Comparison of ENCODE assay signal across 28 cellular contexts in genomic region chr12:79262938-79263337, GRCh38.
A peak's percentile ranks its signal among the peaks of the same experiment; 100 is the strongest.
DNase-seq lines count a peak whose midpoint lies in the region; ATAC-seq and TF ChIP-seq lines count a peak whose summit lies in the region.
"Had no signal": no experiment of that assay in that cellular context is flagged by ENCODE, and none has a peak within 500 bp of the region (broad histone marks: within the 10 kb centered on the region; RNA-seq: fewer than 3 reads in every experiment).

No MANE protein-coding gene starts in this region.

- H3K36me3 Mint-ChIP-seq in CD4-positive, alpha-beta memory T cell = no peaks in the 10 kb centered on the region
- H3K36me3 Mint-ChIP-seq: activated CD4-positive, alpha-beta memory T cell treated with anti-CD3 and anti-CD28 coated beads for 36 hours; activated naive CD8-positive, alpha-beta T cell treated with anti-CD3 and anti-CD28 coated beads for 36 hours; IgD-negative memory B cell; memory B cell; stimulated activated naive B cell treated with anti-CD40 and anti-IgM and Interleukin-4, amounts not matched to agents 10 μg/mL and 1 μg/mL and 100 μg/mL, for 72 hours had no signal

- no peak overlapping the region for H4K8ac ChIP-seq in mesenchymal stem cell (ENCODE audit: low read length)

- H2BK15ac ChIP-seq in mesenchymal stem cell (ENCODE audit: low read depth, poor library complexity, severe bottlenecking) = no peak overlapping the region

- H3F3A ChIP-seq in GM23248 (ENCODE audit: insufficient read depth) (no peaks in the 10 kb centered on the region), PC-9 (ENCODE audit: insufficient read depth, low read depth) (no peaks in the 10 kb centered on the region)

- no peak overlapping the region for H2AK5ac ChIP-seq in mesenchymal stem cell (ENCODE audit: low read length, severe bottlenecking)

- POLR2A ChIA-PET in PC-9 (lab: Charles Lee; ENCODE audit: unreplicated experiment) = no interaction called here
- POLR2A ChIA-PET in CD4-positive, alpha-beta memory T cell (lab: Charles Lee; ENCODE audit: partially characterized antibody) = no interaction called here

- H3K27ac Mint-ChIP-seq in CD4-positive, alpha-beta memory T cell = no peak overlapping the region
- H3K27ac Mint-ChIP-seq: activated CD4-positive, alpha-beta memory T cell treated with anti-CD3 and anti-CD28 coated beads for 36 hours; activated naive CD8-positive, alpha-beta T cell treated with anti-CD3 and anti-CD28 coated beads for 36 hours; activated T-helper 2 cell treated with anti-CD3 and anti-CD28 coated beads, Interferon-gamma antibody, Interleukin-2, Interleukin-4, amounts not matched to agents 10 μg/mL and 5 μg/mL and 100 μg/mL, durations not matched to agents 14 hours and 24 hours and 36 hours; effector memory CD8-positive, alpha-beta T cell; IgD-negative memory B cell; memory B cell; stimulated activated naive B cell treated with anti-CD40 and anti-IgM and Interleukin-4, amounts not matched to agents 10 μg/mL and 1 μg/mL and 100 μg/mL, for 72 hours had no signal

- intact Hi-C loops in PC-9 (cut with micrococcal nuclease; ENCODE audit: unreplicated experiment) = no loop called here
- intact Hi-C loops in CD4-positive, alpha-beta memory T cell (cut with micrococcal nuclease) = no loop called here

- H3K36me3 ChIP-seq in GM23248 (ENCODE audit: low read depth) (no peaks in the 10 kb centered on the region), PC-9 (ENCODE audit: low read depth) (no peaks in the 10 kb centered on the region), mesenchymal stem cell (ENCODE audit: control insufficient read depth in 1 of 2, insufficient read depth in 2 of 2, low read depth in 1 of 2, low read length in 2 of 2) (no peaks in the 10 kb centered on the region)
- H3K36me3 ChIP-seq in CD4-positive, alpha-beta memory T cell (ENCODE audit: insufficient read depth, low read length) = no peaks in the 10 kb centered on the region
- H3K36me3 ChIP-seq: brain microvascular endothelial cell, colonic mucosa, esophagus muscularis mucosa had no signal

- H3K27ac ChIP-seq in GM23248 = no peak overlapping the region
- no peak overlapping the region for H3K27ac ChIP-seq in PC-9
- H3K27ac ChIP-seq in mesenchymal stem cell (ENCODE audit: low read length, poor library complexity, severe bottlenecking) = no peak overlapping the region
- no peak overlapping the region for H3K27ac ChIP-seq in CD4-positive, alpha-beta memory T cell (ENCODE audit: low read depth, low read length)
- H3K27ac ChIP-seq: BLaER1 treated with 17β-estradiol and CSF1 and Interleukin-3, amounts not matched to agents 10 nM and 100 nM; brain microvascular endothelial cell; colonic mucosa; esophagus muscularis mucosa had no signal

- no TSS peak for BruUV-seq in PC-9 (replicated peaks; lab: Mats Ljungman, UMichigan)

- peaks cover 6% of the 10 kb centered on the region; the same call in 1 of the 2 replicates for H3K4me1 ChIP-seq in GM23248 (ENCODE audit: insufficient read depth)
- no peaks in the 10 kb centered on the region for H3K4me1 ChIP-seq in PC-9 (replicated peaks; ENCODE audit: insufficient read depth)
- H3K4me1 ChIP-seq in mesenchymal stem cell (ENCODE audit: control insufficient read depth, insufficient read depth, low read depth, low read length) = peaks cover 2% of the 10 kb centered on the region
- H3K4me1 ChIP-seq in CD4-positive, alpha-beta memory T cell (ENCODE audit: insufficient read depth, low read length) = no peaks in the 10 kb centered on the region
- H3K4me1 ChIP-seq: colonic mucosa, esophagus muscularis mucosa had no signal

- H3K9me3 ChIP-seq in GM23248 (ENCODE audit: low read depth) (no peaks in the 10 kb centered on the region), PC-9 (ENCODE audit: insufficient read depth, low read depth) (no peaks in the 10 kb centered on the region), mesenchymal stem cell (ENCODE audit: control insufficient read depth, low read length) (no peaks in the 10 kb centered on the region)
- H3K9me3 ChIP-seq in CD4-positive, alpha-beta memory T cell (ENCODE audit: control insufficient read depth in 1 of 2, low read length in 2 of 2) = no peaks in the 10 kb centered on the region
- H3K9me3 ChIP-seq: BLaER1 treated with 17β-estradiol and CSF1 and Interleukin-3, amounts not matched to agents 10 nM and 100 nM; colonic mucosa; esophagus muscularis mucosa had no signal

- no peak for ATAC-seq in HG03520 (IDR thresholded peaks at IDR 0.05; ENCODE audit: unreplicated experiment)
- ATAC-seq: activated CD4-positive, CD25-positive, alpha-beta regulatory T cell treated with anti-CD3 and anti-CD28 coated beads, Interleukin-2, amount 50 U/mL, for 24 hours; effector memory CD8-positive, alpha-beta T cell; left cardiac atrium; stimulated activated naive B cell treated with anti-CD40 and anti-IgM and Interleukin-4, amounts not matched to agents 10 μg/mL and 1 μg/mL and 100 μg/mL, for 72 hours had no signal

- no peaks in the 10 kb centered on the region for H3K79me1 ChIP-seq in mesenchymal stem cell (replicated peaks; ENCODE audit: low read length, poor library complexity, severe bottlenecking)

- H4K91ac ChIP-seq in mesenchymal stem cell (ENCODE audit: low read length) = no peak overlapping the region

- H3K4me2 ChIP-seq in GM23248 (ENCODE audit: unreplicated experiment) (no peak overlapping the region), PC-9 (no peak overlapping the region), mesenchymal stem cell (ENCODE audit: low read length, poor library complexity, severe bottlenecking) (no peak overlapping the region)
- H3K4me2 ChIP-seq: BLaER1 treated with 17β-estradiol and CSF1 and Interleukin-3, amounts not matched to agents 10 nM and 100 nM had no signal

- H2BK120ac ChIP-seq in mesenchymal stem cell (ENCODE audit: low read depth, low read length) = no peak overlapping the region

- H3K18ac ChIP-seq in mesenchymal stem cell (ENCODE audit: low read depth in 1 of 2, low read length in 2 of 2) = no peak overlapping the region

- no peak overlapping the region for H3K4ac ChIP-seq in mesenchymal stem cell (ENCODE audit: low read depth in 1 of 2, low read length in 2 of 2)

- no peak overlapping the region for H3K4me3 Mint-ChIP-seq in CD4-positive, alpha-beta memory T cell
- H3K4me3 Mint-ChIP-seq: activated CD4-positive, alpha-beta memory T cell treated with anti-CD3 and anti-CD28 coated beads for 36 hours; activated naive CD8-positive, alpha-beta T cell treated with anti-CD3 and anti-CD28 coated beads for 36 hours; effector memory CD8-positive, alpha-beta T cell; IgD-negative memory B cell; memory B cell; stimulated activated naive B cell treated with anti-CD40 and anti-IgM and Interleukin-4, amounts not matched to agents 10 μg/mL and 1 μg/mL and 100 μg/mL, for 72 hours had no signal

- H3K4me3 ChIP-seq in GM23248 = no peak overlapping the region
- no peak overlapping the region for H3K4me3 ChIP-seq in PC-9
- H3K4me3 ChIP-seq in astrocyte of the spinal cord (ENCODE audit: low read depth, low read length) = no peak overlapping the region
- H3K4me3 ChIP-seq in mesenchymal stem cell (ENCODE audit: insufficient read depth in 1 of 2, low read depth in 1 of 2, low read length in 2 of 2) = no peak overlapping the region
- no peak overlapping the region for H3K4me3 ChIP-seq in CD4-positive, alpha-beta memory T cell (ENCODE audit: low read length in 2 of 2)
- H3K4me3 ChIP-seq: BLaER1 treated with 17β-estradiol and CSF1 and Interleukin-3, amounts not matched to agents 10 nM and 100 nM; colonic mucosa; esophagus muscularis mucosa had no signal

- DNase-seq in GM23248 (peak; percentile 49), PC-9 (no peak), astrocyte of the spinal cord (ENCODE audit: low read depth, low spot score) (peak; percentile 36), islet precursor cell (peak; percentile 64), Ammon's horn (ENCODE audit: low spot score) (no peak), mesenchymal stem cell (no peak)
- no peak for DNase-seq in CD4-positive, alpha-beta memory T cell
- DNase-seq: ACHN; activated CD4-positive, alpha-beta memory T cell treated with anti-CD3 and anti-CD28 coated beads for 36 hours; activated naive CD8-positive, alpha-beta T cell treated with anti-CD3 and anti-CD28 coated beads for 36 hours; brain microvascular endothelial cell; colonic mucosa; effector memory CD8-positive, alpha-beta T cell; left cardiac atrium; NCI-H1417; NCI-H2081; NCI-H446 treated with DMSO at 0.1 percent for 48 hours; nucleus accumbens; OCI-M1; SIG-M5; stimulated activated naive B cell treated with anti-CD40 and anti-IgM and Interleukin-4, amounts not matched to agents 10 μg/mL and 1 μg/mL and 100 μg/mL, for 72 hours had no signal

- H3K9ac ChIP-seq in GM23248 (no peak overlapping the region), mesenchymal stem cell (ENCODE audit: low read length) (no peak overlapping the region)
- H3K9ac ChIP-seq: BLaER1 treated with 17β-estradiol and CSF1 and Interleukin-3, amounts not matched to agents 10 nM and 100 nM had no signal

- H3K4me1 Mint-ChIP-seq in CD4-positive, alpha-beta memory T cell = no peaks in the 10 kb centered on the region
- H3K4me1 Mint-ChIP-seq: activated naive CD8-positive, alpha-beta T cell treated with anti-CD3 and anti-CD28 coated beads for 36 hours; IgD-negative memory B cell; memory B cell; stimulated activated naive B cell treated with anti-CD40 and anti-IgM and Interleukin-4, amounts not matched to agents 10 μg/mL and 1 μg/mL and 100 μg/mL, for 72 hours had no signal

- H3K9me3 Mint-ChIP-seq in CD4-positive, alpha-beta memory T cell = no peaks in the 10 kb centered on the region
- H3K9me3 Mint-ChIP-seq: activated CD4-positive, alpha-beta memory T cell treated with anti-CD3 and anti-CD28 coated beads for 36 hours; activated naive CD8-positive, alpha-beta T cell treated with anti-CD3 and anti-CD28 coated beads for 36 hours; activated T-helper 2 cell treated with anti-CD3 and anti-CD28 coated beads, Interferon-gamma antibody, Interleukin-2, Interleukin-4, amounts not matched to agents 10 μg/mL and 5 μg/mL and 100 μg/mL, durations not matched to agents 14 hours and 24 hours and 36 hours; IgD-negative memory B cell; memory B cell; stimulated activated naive B cell treated with anti-CD40 and anti-IgM and Interleukin-4, amounts not matched to agents 10 μg/mL and 1 μg/mL and 100 μg/mL, for 72 hours had no signal

- WGBS in GM23248 (ENCODE audit: low coverage in 1 of 2, low lambda C conversion rate in 2 of 2, missing lambda C conversion rate in 2 of 2), 2 experiments = 32 to 38% methylated on average over 3 of the region's 3 CpGs
- 93% methylated on average over 2 of the region's 3 CpGs for WGBS in mesenchymal stem cell

- CTCF ChIA-PET in PC-9 (lab: Charles Lee) = no interaction called here
- CTCF ChIA-PET in CD4-positive, alpha-beta memory T cell (lab: Charles Lee; ENCODE audit: partially characterized antibody) = no interaction called here

- no peak overlapping the region for H3K23ac ChIP-seq in mesenchymal stem cell (ENCODE audit: low read length in 2 of 2)

- H3K14ac ChIP-seq in mesenchymal stem cell (ENCODE audit: low read length in 2 of 2) = no peak overlapping the region

- no peak overlapping the region for H2BK12ac ChIP-seq in mesenchymal stem cell (ENCODE audit: low read length in 2 of 2)

- TF ChIP-seq CTCF in PC-9 (conservative IDR thresholded peaks at IDR 0.05) (no peak), astrocyte of the spinal cord (IDR thresholded peaks at IDR 0.05; ENCODE audit: low read depth, low read length) (no peak)

- H3K27me3 Mint-ChIP-seq in CD4-positive, alpha-beta memory T cell = no peaks in the 10 kb centered on the region
- H3K27me3 Mint-ChIP-seq: activated CD4-positive, alpha-beta memory T cell treated with anti-CD3 and anti-CD28 coated beads for 36 hours; activated naive CD8-positive, alpha-beta T cell treated with anti-CD3 and anti-CD28 coated beads for 36 hours; effector memory CD8-positive, alpha-beta T cell; IgD-negative memory B cell; memory B cell; stimulated activated naive B cell treated with anti-CD40 and anti-IgM and Interleukin-4, amounts not matched to agents 10 μg/mL and 1 μg/mL and 100 μg/mL, for 72 hours had no signal

- in situ Hi-C loops in GM23248 (cut with MboI) = no loop called here
- in situ Hi-C loops in astrocyte of the spinal cord (cut with HindIII; ENCODE audit: low sequenced_read_pairs) = no loop called here

- H3K27me3 ChIP-seq in GM23248 (replicated peaks; ENCODE audit: insufficient read depth) (no peaks in the 10 kb centered on the region), PC-9 (ENCODE audit: insufficient read depth, low read depth) (no peaks in the 10 kb centered on the region), mesenchymal stem cell (ENCODE audit: control insufficient read depth in 1 of 2, insufficient read depth in 1 of 2, low read length in 2 of 2) (no peaks in the 10 kb centered on the region)
- H3K27me3 ChIP-seq in CD4-positive, alpha-beta memory T cell (ENCODE audit: insufficient read depth, low read length) = no peaks in the 10 kb centered on the region
- H3K27me3 ChIP-seq: BLaER1 treated with 17β-estradiol and CSF1 and Interleukin-3, amounts not matched to agents 10 nM and 100 nM; brain microvascular endothelial cell; colonic mucosa; esophagus muscularis mucosa had no signal

- no peaks in the 10 kb centered on the region for H3K9me2 ChIP-seq in GM23248 (ENCODE audit: insufficient read depth)
- no peaks in the 10 kb centered on the region for H3K9me2 ChIP-seq in PC-9 (ENCODE audit: insufficient read depth)

- H4K20me1 ChIP-seq in GM23248 (ENCODE audit: insufficient read depth) = no peaks in the 10 kb centered on the region
- no peaks in the 10 kb centered on the region for H4K20me1 ChIP-seq in PC-9 (ENCODE audit: insufficient read depth)
- H4K20me1 ChIP-seq: BLaER1 treated with 17β-estradiol and CSF1 and Interleukin-3, amounts not matched to agents 10 nM and 100 nM had no signal

- H2AFZ ChIP-seq in GM23248 (no peak overlapping the region), PC-9 (peak overlapping the region; percentile 67; the same call in 1 of the 2 replicates), mesenchymal stem cell (ENCODE audit: low read depth, low read length) (no peak overlapping the region)

- H3K79me2 ChIP-seq in GM23248 (ENCODE audit: insufficient read depth) (no peaks in the 10 kb centered on the region), PC-9 (ENCODE audit: low read depth) (no peaks in the 10 kb centered on the region)

- no peak overlapping the region for H2BK5ac ChIP-seq in mesenchymal stem cell (ENCODE audit: low read depth, low read length, poor library complexity, severe bottlenecking)

Comparison
In these comparisons a context has a peak if more than half of its experiments do, and no peak if none do; other contexts are left out.
1. DNase-seq: peak in GM23248 (single experiment), astrocyte of the spinal cord (single experiment) and islet precursor cell (single experiment); none in PC-9 (0 of 2), Ammon's horn (single experiment), mesenchymal stem cell (single experiment) and CD4-positive, alpha-beta memory T cell (0 of 5).